Comparison of ENCODE assay signal across 1 cellular context in the genomic region with DNA sequence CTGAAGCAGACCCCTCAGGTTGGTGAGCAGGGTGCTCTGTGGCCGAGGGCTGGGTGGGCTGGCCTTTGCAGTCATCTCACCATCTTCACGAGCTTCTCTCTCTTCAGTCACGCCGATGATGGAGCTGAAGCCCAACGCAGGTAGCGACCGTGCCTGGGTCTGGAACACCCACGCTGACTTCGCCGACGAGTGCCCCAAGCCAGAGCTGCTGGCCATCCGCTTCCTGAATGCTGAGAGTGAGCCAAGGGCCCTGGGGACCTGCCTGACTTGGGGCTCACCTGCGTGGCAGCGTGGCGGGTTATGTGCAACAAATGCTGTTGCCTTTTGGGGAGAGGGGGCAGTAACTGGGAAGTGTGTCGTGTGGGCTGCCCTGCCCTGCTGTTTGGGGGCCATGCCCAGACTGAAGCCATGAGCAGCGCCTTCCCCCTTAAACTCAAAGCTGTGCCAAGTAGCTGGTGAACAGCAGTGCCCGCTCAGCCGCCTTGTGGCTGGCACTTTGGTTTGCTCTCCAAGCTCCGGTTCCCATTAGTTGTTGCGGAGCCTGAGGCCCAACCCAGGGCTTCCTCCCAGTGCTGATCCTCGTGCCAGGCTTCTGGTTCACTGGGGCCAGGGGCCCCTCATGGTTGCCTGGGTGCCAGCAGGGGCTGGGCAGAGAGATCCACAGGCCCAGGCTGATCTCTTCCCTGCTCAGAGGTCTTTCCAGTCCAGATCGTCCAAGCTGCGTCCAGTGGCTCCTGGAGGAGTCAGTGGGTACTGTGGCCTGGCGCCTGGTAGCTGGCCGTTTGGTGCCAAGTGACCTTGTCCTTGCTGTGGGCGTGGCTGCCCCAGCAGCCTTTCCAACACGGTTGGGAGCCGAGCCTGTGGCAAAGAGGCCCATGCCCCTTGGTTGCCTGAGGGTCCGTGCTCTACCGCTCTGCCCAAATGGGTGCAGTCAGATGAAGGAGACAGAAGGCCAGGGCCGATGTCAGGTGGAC.
A peak's percentile ranks its signal among the peaks of the same experiment; 100 is the strongest.
TF ChIP-seq lines count a peak whose summit lies in the region.

No MANE protein-coding gene starts in this region.

TF ChIP-seq in H1, 55 proteins besides CTCF, POLR2A, EP300 and RAD21:
- no peak for TF ChIP-seq SIN3A (conservative IDR thresholded peaks at IDR 0.05 in 1 of 2, IDR thresholded peaks at IDR 0.05 in 1 of 2; ENCODE audit: low read depth in 1 of 2, low read length in 2 of 2)
- peak; percentile 7 for TF ChIP-seq POLR2AphosphoS5 (IDR thresholded peaks at IDR 0.05; ENCODE audit: low read depth, low read length)
